In the genomic region with DNA sequence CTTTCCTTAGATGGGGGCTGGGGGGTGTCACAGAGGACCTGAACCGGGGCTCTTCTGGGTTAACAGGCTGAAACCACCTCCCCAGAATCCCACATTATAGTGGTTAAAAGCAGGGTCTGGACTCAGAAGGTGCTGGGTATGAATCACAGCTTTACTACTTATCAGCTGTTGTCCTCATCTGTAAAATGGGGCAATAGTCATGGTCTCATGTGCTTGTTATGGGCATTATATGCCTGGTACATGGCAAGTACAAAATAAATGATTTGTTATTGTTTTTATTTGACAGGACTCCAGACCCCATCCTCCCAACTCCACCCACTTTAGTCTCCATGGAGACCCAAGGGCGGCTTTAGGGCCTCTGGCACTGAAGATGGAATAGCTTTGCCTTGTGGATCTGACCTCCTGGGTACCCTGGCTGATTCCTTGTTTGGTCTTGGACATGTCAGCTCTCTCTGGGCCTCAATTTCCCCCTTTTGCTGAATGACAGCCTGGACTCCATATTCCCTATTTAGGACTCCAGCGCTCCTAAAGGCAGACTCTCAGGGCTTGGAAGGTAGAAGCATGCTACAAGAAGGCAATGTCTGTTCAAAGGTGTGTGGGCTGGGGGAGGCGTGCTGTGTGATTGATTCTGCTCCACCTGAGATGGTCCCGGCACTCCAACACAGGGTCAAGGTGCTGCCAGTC, we compare ENCODE assay signal across 8 cellular contexts. TPM values are rescaled to one million over a fixed set of nuclear protein-coding genes. Genes with fewer than 3 reads are reported as not detected.
A peak's percentile ranks its signal among the peaks of the same experiment; 100 is the strongest.
DNase-seq lines count a peak whose midpoint lies in the region; ATAC-seq and TF ChIP-seq lines count a peak whose summit lies in the region.

No MANE protein-coding gene starts in this region.

- H3K4me3 ChIP-seq in CD4-positive, alpha-beta memory T cell (ENCODE audit: low read length in 2 of 2), result peak overlapping the region; percentile 0 to 71
- peak overlapping the region; percentile 70 for H3K4me3 ChIP-seq in Jurkat, Clone E6-1 (ENCODE audit: low read length)

- H3K4me3 Mint-ChIP-seq in CD4-positive, alpha-beta memory T cell, result peak overlapping the region; percentile 85 to 92 (median 90)
- H3K4me3 Mint-ChIP-seq in dendritic cell treated with granulocyte-macrophage colony-stimulating factor and Interleukin-4, amounts not matched to agents 40 ng/mL and 50 ng/mL, for 4 days, result peak overlapping the region; percentile 88
- peak overlapping the region; percentile 90 for H3K4me3 Mint-ChIP-seq in nephron progenitor cell

- no peaks in the 10 kb centered on the region for H3K9me3 Mint-ChIP-seq in CD4-positive, alpha-beta memory T cell
- H3K9me3 Mint-ChIP-seq in dendritic cell treated with granulocyte-macrophage colony-stimulating factor and Interleukin-4, amounts not matched to agents 40 ng/mL and 50 ng/mL, for 4 days, result no peaks in the 10 kb centered on the region
- H3K9me3 Mint-ChIP-seq in nephron progenitor cell, result no peaks in the 10 kb centered on the region

- H3K27me3 ChIP-seq in CD4-positive, alpha-beta memory T cell (ENCODE audit: insufficient read depth, low read length), result no peaks in the 10 kb centered on the region

- DNase-seq in CD4-positive, alpha-beta memory T cell, result no peak
- DNase-seq in Jurkat, Clone E6-1 (ENCODE audit: low read depth, low spot score), result no peak
- DNase-seq in nephron progenitor cell (no peak), DMS153 treated with DMSO at 0.1 percent for 48 hours (lab: John Stamatoyannopoulos, UW; ENCODE audit: unreplicated experiment) (no peak), sciatic nerve (ENCODE audit: low spot score) (no peak), NCI-H2107 treated with DMSO at 0.1 percent for 48 hours (lab: John Stamatoyannopoulos, UW; ENCODE audit: unreplicated experiment) (no peak)

- H3K27me3 Mint-ChIP-seq in CD4-positive, alpha-beta memory T cell, result no peaks in the 10 kb centered on the region
- H3K27me3 Mint-ChIP-seq in dendritic cell treated with granulocyte-macrophage colony-stimulating factor and Interleukin-4, amounts not matched to agents 40 ng/mL and 50 ng/mL, for 4 days, result peaks cover 5% of the 10 kb centered on the region
- peaks cover 8% of the 10 kb centered on the region for H3K27me3 Mint-ChIP-seq in nephron progenitor cell (ENCODE audit: low read depth, poor library complexity)

- peak overlapping the region; percentile 22 to 85 (median 73) for H3K27ac Mint-ChIP-seq in CD4-positive, alpha-beta memory T cell
- peak overlapping the region; percentile 80 for H3K27ac Mint-ChIP-seq in dendritic cell treated with granulocyte-macrophage colony-stimulating factor and Interleukin-4, amounts not matched to agents 40 ng/mL and 50 ng/mL, for 4 days
- H3K27ac Mint-ChIP-seq in nephron progenitor cell, result peak overlapping the region; percentile 99

- no peak for TF ChIP-seq CTCF in nephron progenitor cell (IDR thresholded peaks at IDR 0.05)

- H3K27ac ChIP-seq in CD4-positive, alpha-beta memory T cell (ENCODE audit: low read depth, low read length), result peak overlapping the region; percentile 25

- intact Hi-C loops in CD4-positive, alpha-beta memory T cell (cut with micrococcal nuclease), result no loop called here
- intact Hi-C loops in dendritic cell treated with granulocyte-macrophage colony-stimulating factor and Interleukin-4, amounts not matched to agents 40 ng/mL and 50 ng/mL, for 4 days (cut with micrococcal nuclease), result loop anchor here (5.0 to 10.0 kb wide), 2 partner anchors 113 to 194 kb away; a partner anchor contains a TSS
- intact Hi-C loops in sciatic nerve (cut with DNase I), result no loop called here

- peaks cover 40% of the 10 kb centered on the region for H3K4me1 ChIP-seq in CD4-positive, alpha-beta memory T cell (ENCODE audit: insufficient read depth, low read length)

- POLR2A ChIA-PET in CD4-positive, alpha-beta memory T cell (lab: Charles Lee; ENCODE audit: partially characterized antibody), result interaction anchor here (0.9 to 2.4 kb wide), 7 partner anchors 13 to 210 kb away, joined by 3 to 12 read pairs (median 3); a partner anchor contains a TSS

- CTCF ChIA-PET in CD4-positive, alpha-beta memory T cell (lab: Charles Lee; ENCODE audit: partially characterized antibody), result no interaction called here

- peaks cover 18 to 40% (median 28%) of the 10 kb centered on the region in 4 donors for H3K4me1 Mint-ChIP-seq in CD4-positive, alpha-beta memory T cell
- H3K4me1 Mint-ChIP-seq in dendritic cell treated with granulocyte-macrophage colony-stimulating factor and Interleukin-4, amounts not matched to agents 40 ng/mL and 50 ng/mL, for 4 days (ENCODE audit: low read depth), result peaks cover 50% of the 10 kb centered on the region
- H3K4me1 Mint-ChIP-seq in nephron progenitor cell, result peaks cover 51% of the 10 kb centered on the region

- no peaks in the 10 kb centered on the region for H3K36me3 Mint-ChIP-seq in CD4-positive, alpha-beta memory T cell
- peaks cover 12% of the 10 kb centered on the region for H3K36me3 Mint-ChIP-seq in dendritic cell treated with granulocyte-macrophage colony-stimulating factor and Interleukin-4, amounts not matched to agents 40 ng/mL and 50 ng/mL, for 4 days (ENCODE audit: low read depth)
- no peaks in the 10 kb centered on the region for H3K36me3 Mint-ChIP-seq in nephron progenitor cell (ENCODE audit: low read depth)

- no peaks in the 10 kb centered on the region for H3K36me3 ChIP-seq in CD4-positive, alpha-beta memory T cell (ENCODE audit: insufficient read depth, low read length)

- H3K9me3 ChIP-seq in CD4-positive, alpha-beta memory T cell (ENCODE audit: control insufficient read depth in 1 of 2, low read length in 2 of 2), result no peaks in the 10 kb centered on the region

- ATAC-seq in sciatic nerve (no peak), HG03097 (IDR thresholded peaks at IDR 0.05; ENCODE audit: low FRiP score, unreplicated experiment) (no peak)

RNA-seq across cellular contexts. Expression of a gene that starts 0.8 kb away (rescaled TPM):
- total RNA-seq in CD4-positive, alpha-beta memory T cell, result 1 to 10 TPM; 1.6 to 1.7 TPM
- polyA plus RNA-seq in CD4-positive, alpha-beta memory T cell, result under 1 TPM; 0.34 to 0.78 TPM
- 36.0 TPM for polyA plus RNA-seq in Jurkat, Clone E6-1 (2012; ENCODE audit: insufficient read depth, insufficient read length)
- 283 TPM for total RNA-seq in sciatic nerve

RNA-seq across cellular contexts. Expression of a gene that starts 27.1 kb away (rescaled TPM):
- total RNA-seq in CD4-positive, alpha-beta memory T cell, result 10 to 100 TPM; 64.2 to 68.6 TPM
- 100 to 1,000 TPM; 107 to 150 TPM for polyA plus RNA-seq in CD4-positive, alpha-beta memory T cell
- 5.2 TPM for polyA plus RNA-seq in Jurkat, Clone E6-1 (2012; ENCODE audit: insufficient read depth, insufficient read length)
- total RNA-seq in sciatic nerve, result 159 TPM

RNA-seq across cellular contexts. Expression of a gene that starts 42.5 kb away (rescaled TPM):
- under 1 TPM; 0.15 to 0.22 TPM for total RNA-seq in CD4-positive, alpha-beta memory T cell
- not detected for polyA plus RNA-seq in CD4-positive, alpha-beta memory T cell
- polyA plus RNA-seq in Jurkat, Clone E6-1 (2012; ENCODE audit: insufficient read depth, insufficient read length), result not detected
- total RNA-seq in sciatic nerve, result 1.9 TPM

Comparison
In these comparisons a context has a peak if more than half of its experiments do, and no peak if none do; other contexts are left out.
1. RNA of a gene that starts 0.8 kb away (total RNA-seq): 283 TPM in sciatic nerve (single experiment); 1.6 to 1.7 TPM in CD4-positive, alpha-beta memory T cell; every median in the first group is over 100 times any median in the second.
2. Peak in every context shown above with its lines, with median percentiles within 50 percentile points of each other: H3K27ac Mint-ChIP-seq and H3K4me3 Mint-ChIP-seq.